ENCODE assay signal across 8 cellular contexts in the genomic region with DNA sequence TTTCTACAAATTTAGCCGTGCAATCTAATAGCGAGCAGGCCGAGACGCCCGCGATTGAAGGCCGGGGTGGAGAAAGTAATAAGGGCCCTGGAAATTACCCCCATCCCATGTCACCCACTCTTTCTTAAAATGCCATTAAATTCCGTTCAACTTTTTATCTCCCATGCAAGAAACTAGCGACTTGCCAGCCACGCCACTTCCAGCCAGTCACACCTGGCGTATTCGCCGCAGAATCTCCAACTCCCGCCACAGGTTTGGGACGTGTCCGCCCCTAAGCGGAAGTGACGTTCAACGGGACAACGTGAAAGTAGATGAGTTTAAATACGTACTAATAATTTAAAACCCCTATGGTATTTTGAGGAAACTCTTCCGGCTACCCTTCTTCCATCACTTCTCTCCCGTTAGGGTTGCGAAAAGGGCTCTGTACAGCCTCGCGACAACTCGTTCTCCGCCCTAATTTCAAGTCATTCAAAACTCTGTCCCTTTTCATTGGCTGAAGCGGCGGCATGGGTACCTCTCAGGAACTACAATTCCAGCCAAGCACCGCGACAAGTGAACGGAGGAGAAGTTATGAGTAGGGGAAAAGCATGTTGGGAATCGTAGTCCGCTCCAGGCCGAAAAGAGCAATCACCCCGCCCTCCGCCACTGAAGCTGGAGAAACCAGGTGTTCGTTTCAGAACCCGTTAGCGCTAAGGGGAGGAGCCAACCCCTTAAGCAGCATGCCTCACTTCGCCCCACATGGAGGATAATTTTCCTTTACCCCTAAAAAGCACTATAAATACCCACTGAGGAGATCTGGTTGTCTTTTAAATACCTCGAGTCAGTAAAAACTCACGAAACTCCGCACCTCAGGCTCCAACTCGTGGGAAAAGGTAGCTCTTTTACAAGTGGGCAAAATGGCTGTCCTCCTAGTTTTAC. TPM values are rescaled to one million over a fixed set of nuclear protein-coding genes. Genes with fewer than 3 reads are reported as not detected.
DNase-seq lines count a peak whose midpoint lies in the region; ATAC-seq and TF ChIP-seq lines count a peak whose summit lies in the region.

A gene (minus strand): TSS at position 906 of the 918 bp plus-strand sequence.

- H3K4me1 ChIP-seq in mucosa of descending colon (ENCODE audit: low read depth): peaks cover 12% of the 10 kb centered on the region

- intact Hi-C loops in mucosa of descending colon (cut with DNase I, micrococcal nuclease): no loop called here

- H3K36me3 ChIP-seq in mucosa of descending colon (ENCODE audit: low read depth): no peaks in the 10 kb centered on the region

- ATAC-seq in GM21619 (IDR thresholded peaks at IDR 0.05; ENCODE audit: unreplicated experiment) (peak; percentile 66), mucosa of descending colon (peak; percentile 87)

- no peak for TF ChIP-seq CTCF in mucosa of descending colon (IDR thresholded peaks at IDR 0.05)

- no peak for TF ChIP-seq RAD21 in Ishikawa (IDR thresholded peaks at IDR 0.05; ENCODE audit: low read depth)

- H3K4me3 ChIP-seq in mucosa of descending colon: peak within 1 kb of the TSS; percentile 79

- no peak for TF ChIP-seq EP300 in Ishikawa (IDR thresholded peaks at IDR 0.05; ENCODE audit: borderline replicate concordance)

- no peaks in the 10 kb centered on the region for H3K9me3 ChIP-seq in mucosa of descending colon

- H3K27ac ChIP-seq in epithelial cell of prostate: peak within 1 kb of the TSS; percentile 82

- DNase-seq in DMS153 (lab: John Stamatoyannopoulos, UW) (peak; percentile 98), OCI-M1 (lab: John Stamatoyannopoulos, UW) (peak; percentile 98), activated T-cell treated with anti-CD3 and anti-CD28 coated beads for 4 hours (peak; percentile 90), epithelial cell of prostate (ENCODE audit: low read depth, low spot score) (peak; percentile 95), mucosa of descending colon (peak; percentile 92 to 97 (median 95))
- peak; percentile 80 to 85 for DNase-seq in stimulated activated CD8-positive, alpha-beta memory T cell treated with anti-CD3 and anti-CD28 coated beads, Interleukin-2, amount 100 ng/mL, for 48 hours (ENCODE audit: low read depth in 2 of 2)

TF ChIP-seq in Ishikawa, 13 proteins besides CTCF, POLR2A, EP300 and RAD21:
- TF ChIP-seq, protein P1, sequence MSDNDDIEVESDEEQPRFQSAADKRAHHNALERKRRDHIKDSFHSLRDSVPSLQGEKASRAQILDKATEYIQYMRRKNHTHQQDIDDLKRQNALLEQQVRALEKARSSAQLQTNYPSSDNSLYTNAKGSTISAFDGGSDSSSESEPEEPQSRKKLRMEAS (IDR thresholded peaks at IDR 0.05): peak; percentile 86
- 0 out of 2 replicates have a peak, but pooled peaks have one; percentile 11 for TF ChIP-seq TCF12 (IDR thresholded peaks at IDR 0.05; ENCODE audit: low read depth)
- TF ChIP-seq CREB1 (IDR thresholded peaks at IDR 0.05; ENCODE audit: low read depth): peak; percentile 76
- peak; percentile 69 for TF ChIP-seq CEBPB (IDR thresholded peaks at IDR 0.05)
- no peak for TF ChIP-seq NFIC (IDR thresholded peaks at IDR 0.05)
- TF ChIP-seq TAF1 (IDR thresholded peaks at IDR 0.05; ENCODE audit: low read depth): peak; percentile 59; the same call in 1 of the 2 replicates
- TF ChIP-seq, protein P2, sequence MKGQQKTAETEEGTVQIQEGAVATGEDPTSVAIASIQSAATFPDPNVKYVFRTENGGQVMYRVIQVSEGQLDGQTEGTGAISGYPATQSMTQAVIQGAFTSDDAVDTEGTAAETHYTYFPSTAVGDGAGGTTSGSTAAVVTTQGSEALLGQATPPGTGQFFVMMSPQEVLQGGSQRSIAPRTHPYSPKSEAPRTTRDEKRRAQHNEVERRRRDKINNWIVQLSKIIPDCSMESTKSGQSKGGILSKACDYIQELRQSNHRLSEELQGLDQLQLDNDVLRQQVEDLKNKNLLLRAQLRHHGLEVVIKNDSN (IDR thresholded peaks at IDR 0.05): no peak
- TF ChIP-seq YY1 (IDR thresholded peaks at IDR 0.05; ENCODE audit: low read depth): peak; percentile 87

RNA-seq across cellular contexts. Expression of the gene that starts here (rescaled TPM):
- 1 to 10 TPM; 4.9 to 7.3 (median 5.0) TPM for total RNA-seq in mucosa of descending colon

Comparison
In these comparisons a context has a peak if more than half of its experiments do, and no peak if none do; other contexts are left out.
1. Peak in every context shown above with its lines: DNase-seq, ATAC-seq, H3K4me3 ChIP-seq and H3K27ac ChIP-seq.